In the genomic region with DNA sequence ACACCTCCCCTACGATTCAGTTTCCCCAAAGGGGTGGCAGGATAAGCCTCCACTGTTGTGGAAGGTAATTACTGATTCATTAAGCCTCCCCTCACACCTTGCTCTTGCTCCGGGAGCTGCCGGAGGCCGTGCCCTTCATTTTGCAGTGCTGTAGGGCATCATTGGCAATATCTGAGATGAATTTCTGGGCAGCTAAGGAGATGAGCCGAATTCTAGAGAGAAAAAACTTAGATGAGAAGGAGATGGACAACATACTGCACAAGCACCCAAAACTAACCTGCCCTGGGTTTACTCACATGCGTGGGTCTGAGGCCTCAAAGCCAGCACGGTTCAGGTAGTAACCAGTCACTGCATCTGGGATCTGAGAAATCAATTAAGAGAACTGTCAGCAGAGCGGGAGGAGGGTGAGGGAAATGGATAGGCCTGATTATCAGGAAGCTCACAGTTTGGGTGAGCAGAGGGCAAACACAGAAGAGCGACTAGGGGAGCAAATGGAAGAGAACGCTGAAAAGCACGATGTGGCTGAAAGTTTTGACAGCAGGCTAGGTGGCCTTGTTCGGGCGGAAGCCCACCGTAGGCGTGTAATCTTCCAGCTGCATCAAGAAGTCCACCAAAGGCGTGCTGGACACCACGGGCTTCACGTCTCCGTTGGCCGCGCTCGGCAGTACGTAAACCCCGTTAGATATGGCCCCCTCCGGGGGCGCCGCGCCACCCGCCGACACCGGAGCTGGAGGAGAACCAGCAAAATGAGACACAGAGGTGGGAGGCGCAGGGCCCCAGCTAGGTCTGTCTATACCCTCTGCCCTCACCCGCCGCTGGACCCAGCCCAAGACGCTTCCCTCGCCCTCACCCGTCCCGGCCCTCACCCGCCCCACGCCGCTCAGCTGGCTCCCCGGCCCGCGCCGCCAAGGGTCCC, we compare ENCODE assay signal across 8 cellular contexts. TPM values are rescaled to one million over a fixed set of nuclear protein-coding genes. Genes with fewer than 3 reads are reported as not detected.
A peak's percentile ranks its signal among the peaks of the same experiment; 100 is the strongest.
DNase-seq lines count a peak whose midpoint lies in the region; ATAC-seq and TF ChIP-seq lines count a peak whose summit lies in the region.

No MANE protein-coding gene starts in this region.

- peak overlapping the region; percentile 77 for H3K18ac ChIP-seq in trophoblast cell (ENCODE audit: low read length)

- peaks cover 25% of the 10 kb centered on the region for H3K79me1 ChIP-seq in trophoblast cell (ENCODE audit: low read length)

- H3K36me3 Mint-ChIP-seq in Calu3 (ENCODE audit: insufficient read depth, unreplicated experiment) = peaks cover 5% of the 10 kb centered on the region
- no peaks in the 10 kb centered on the region for H3K36me3 Mint-ChIP-seq in glutamatergic neuron (ENCODE audit: unreplicated experiment)

- peak overlapping the region; percentile 72 for H3K4me2 ChIP-seq in trophoblast cell (ENCODE audit: low read length)

- H2AK5ac ChIP-seq in trophoblast cell (ENCODE audit: low read length) = peak overlapping the region; percentile 51

- H3K4me1 ChIP-seq in trophoblast cell (ENCODE audit: control insufficient read depth in 1 of 2, insufficient read depth in 2 of 2, low read length in 2 of 2) = peaks cover 12 to 25% of the 10 kb centered on the region in 2 experiments

- WGBS in trophoblast cell (ENCODE audit: extremely low coverage, insufficient coverage, insufficient read length) = no CpG with 5 or more reads among the region's 45 CpGs

- no peak for TF ChIP-seq RAD21 in Ishikawa (IDR thresholded peaks at IDR 0.05; ENCODE audit: low read depth)

- BruUV-seq in Calu3 (replicated peaks; lab: Mats Ljungman, UMichigan) = no TSS peak

- peak overlapping the region; percentile 29 for H2BK120ac ChIP-seq in trophoblast cell (ENCODE audit: insufficient read depth, low read length, poor library complexity)

- H3K36me3 ChIP-seq in trophoblast cell (ENCODE audit: control insufficient read depth in 1 of 2, insufficient read depth in 2 of 2, low read length in 2 of 2) = peaks cover 38 to 56% of the 10 kb centered on the region in 2 experiments

- CTCF ChIA-PET in Calu3 (lab: Charles Lee) = interaction anchor here (0.6 to 1.1 kb wide), 3 partner anchors 12 to 146 kb away, joined by 3 to 9 read pairs (median 3); partner anchors contain the start of gene MRPL17

- no peak overlapping the region for H2BK12ac ChIP-seq in trophoblast cell (ENCODE audit: low read length)

- peaks cover 13% of the 10 kb centered on the region for H3K79me2 ChIP-seq in trophoblast cell (ENCODE audit: control insufficient read depth, insufficient read depth, low read length, poor library complexity)

- H3K27me3 Mint-ChIP-seq in Calu3 (ENCODE audit: unreplicated experiment) (no peaks in the 10 kb centered on the region), glutamatergic neuron (ENCODE audit: unreplicated experiment) (peaks cover 11% of the 10 kb centered on the region)

- H3K4ac ChIP-seq in trophoblast cell (ENCODE audit: low read depth, low read length) = peak overlapping the region; percentile 60

- peak overlapping the region; percentile 79 for H2BK5ac ChIP-seq in trophoblast cell (ENCODE audit: low read depth, low read length, poor library complexity)

- no peak overlapping the region for H3K4me3 Mint-ChIP-seq in Calu3 (ENCODE audit: low read depth, unreplicated experiment)
- H3K4me3 Mint-ChIP-seq in glutamatergic neuron (ENCODE audit: unreplicated experiment) = peak overlapping the region; percentile 93

- TF ChIP-seq CTCF in Calu3 (IDR thresholded peaks at IDR 0.05; ENCODE audit: unreplicated experiment) (no peak), glutamatergic neuron (IDR thresholded peaks at IDR 0.05; ENCODE audit: partially characterized antibody, unreplicated experiment) (no peak)

- peak overlapping the region; percentile 68 for H4K12ac ChIP-seq in trophoblast cell (ENCODE audit: low read depth, low read length)

- peak; percentile 12 for ATAC-seq in GM21423 (IDR thresholded peaks at IDR 0.05; ENCODE audit: unreplicated experiment)

- intact Hi-C loops in Calu3 (cut with micrococcal nuclease; ENCODE audit: unreplicated experiment) = loop anchor here (2.0 to 10.0 kb wide), 2 partner anchors 71 to 127 kb away; partner anchors contain the start of genes ARFIP2, MRPL17 and TIMM10B

- peak overlapping the region; percentile 42 for H2AFZ ChIP-seq in trophoblast cell (ENCODE audit: insufficient read depth, low read length, poor library complexity)

- peak overlapping the region; percentile 82 for H4K8ac ChIP-seq in trophoblast cell (ENCODE audit: low read depth, low read length)

- no peaks in the 10 kb centered on the region for H3K9me3 ChIP-seq in trophoblast cell (ENCODE audit: insufficient read depth, low read depth, low read length)

- peak overlapping the region; percentile 80 for H3K9ac ChIP-seq in trophoblast cell (ENCODE audit: low read length)

- H3K9me3 Mint-ChIP-seq in Calu3 (ENCODE audit: low read depth, unreplicated experiment) (no peaks in the 10 kb centered on the region), glutamatergic neuron (ENCODE audit: unreplicated experiment) (peaks cover 6% of the 10 kb centered on the region)

- peak overlapping the region; percentile 81 for H3K27ac Mint-ChIP-seq in Calu3 (ENCODE audit: unreplicated experiment)
- peak overlapping the region; percentile 92 for H3K27ac Mint-ChIP-seq in glutamatergic neuron (ENCODE audit: unreplicated experiment)

- H3K27me3 ChIP-seq in trophoblast cell (ENCODE audit: insufficient read depth, low read length) = no peaks in the 10 kb centered on the region

- peak overlapping the region; percentile 79 for H3K27ac ChIP-seq in trophoblast cell (ENCODE audit: low read depth, low read length)

- peaks cover 24% of the 10 kb centered on the region for H3K4me1 Mint-ChIP-seq in Calu3 (ENCODE audit: low read depth, unreplicated experiment)
- H3K4me1 Mint-ChIP-seq in glutamatergic neuron (ENCODE audit: low read depth, unreplicated experiment) = peaks cover 8% of the 10 kb centered on the region

- TF ChIP-seq EP300 in Ishikawa (IDR thresholded peaks at IDR 0.05; ENCODE audit: borderline replicate concordance) = no peak

- H4K91ac ChIP-seq in trophoblast cell (ENCODE audit: low read depth, low read length) = peak overlapping the region; percentile 91

- peak overlapping the region; percentile 82 for H3K14ac ChIP-seq in trophoblast cell (ENCODE audit: low read length)

- H3K4me3 ChIP-seq in trophoblast cell (ENCODE audit: low read depth, low read length) = peak overlapping the region; percentile 91

- DNase-seq in Calu3 (no peak), glutamatergic neuron (no peak), trophoblast cell (no peak), NK-92 (lab: John Stamatoyannopoulos, UW; ENCODE audit: unreplicated experiment) (no peak), NCI-H128 (lab: John Stamatoyannopoulos, UW; ENCODE audit: unreplicated experiment) (no peak)
- peak; percentile 20 for DNase-seq in activated T-helper 9 cell treated with anti-CD3 and anti-CD28 coated beads, Interleukin-2, amount 50 U/mL, for 16 hours (ENCODE audit: low read depth)

- no peak overlapping the region for H3K23ac ChIP-seq in trophoblast cell (ENCODE audit: low read length)

TF ChIP-seq in Ishikawa, 13 proteins besides CTCF, POLR2A, EP300 and RAD21:
- TF ChIP-seq NFIC (IDR thresholded peaks at IDR 0.05) (0 out of 2 replicates have a peak, but pooled peaks have one; percentile 4), TCF12 (IDR thresholded peaks at IDR 0.05; ENCODE audit: low read depth) (no peak)

RNA-seq across cellular contexts. Expression of gene TAF10, which starts 0.7 kb away (rescaled TPM):
- total RNA-seq in Calu3 (2022) (175 and 187 TPM in 2 replicates), glutamatergic neuron (ENCODE audit: unreplicated experiment) (124 TPM)
- polyA plus RNA-seq in trophoblast cell (2013) = 182 and 188 TPM in 2 replicates

RNA-seq across cellular contexts. Expression of gene ILK, which starts 7.8 kb away (rescaled TPM):
- total RNA-seq in Calu3 (2022) = 85.7 and 87.0 TPM in 2 replicates
- total RNA-seq in glutamatergic neuron (ENCODE audit: unreplicated experiment) = 168 TPM
- polyA plus RNA-seq in trophoblast cell (2013) = 231 and 245 TPM in 2 replicates

RNA-seq across cellular contexts. Expression of gene TPP1, which starts 7.9 kb away (rescaled TPM):
- total RNA-seq in Calu3 (2022) = 70.6 and 71.5 TPM in 2 replicates
- total RNA-seq in glutamatergic neuron (ENCODE audit: unreplicated experiment) = 37.7 TPM
- polyA plus RNA-seq in trophoblast cell (2013) = 116 and 121 TPM in 2 replicates

RNA-seq across cellular contexts. Expression of gene RRP8, which starts 7.9 kb away (rescaled TPM):
- total RNA-seq in Calu3 (2022) (17.4 and 22.8 TPM in 2 replicates), glutamatergic neuron (ENCODE audit: unreplicated experiment) (16.2 TPM)
- 21.8 and 22.0 TPM in 2 replicates for polyA plus RNA-seq in trophoblast cell (2013)

RNA-seq across cellular contexts. Expression of gene DCHS1, which starts 44.3 kb away (rescaled TPM):
- 0.02 TPM in 1 of 2 replicates, not detected in the other for total RNA-seq in Calu3 (2022)
- total RNA-seq in glutamatergic neuron (ENCODE audit: unreplicated experiment) = 91.5 TPM
- polyA plus RNA-seq in trophoblast cell (2013) = 1.7 and 1.9 TPM in 2 replicates
